1 cellular context compared by ENCODE assay signal in genomic region chr5:155651-156410, GRCh38.
TF ChIP-seq lines count a peak whose summit lies in the region.

No MANE protein-coding gene starts in this region.

TF ChIP-seq in K562, 482 proteins besides CTCF, POLR2A, EP300 and RAD21 (continued from another document):
- no peak for TF ChIP-seq CEBPZ (IDR thresholded peaks at IDR 0.05; ENCODE audit: borderline replicate concordance, low read depth, low read length)
- no peak for TF ChIP-seq TARDBP (IDR thresholded peaks at IDR 0.05)
- no peak for TF ChIP-seq ZNF668 (CRISPR knock-in tag; IDR thresholded peaks at IDR 0.05)
- no peak for TF ChIP-seq ZNF644 (tag; IDR thresholded peaks at IDR 0.05; ENCODE audit: low read depth)
- no peak for TF ChIP-seq ZBTB8A (IDR thresholded peaks at IDR 0.05; ENCODE audit: partially characterized antibody)
- TF ChIP-seq PCBP1 (IDR thresholded peaks at IDR 0.05; ENCODE audit: low read depth, low read length, poor library complexity, severe bottlenecking): no peak
- TF ChIP-seq FUS (optimal IDR thresholded peaks at IDR 0.05; ENCODE audit: low read depth, low read length): no peak
TF ChIP-seq in K562: peak in this region for 0.
